8 cellular contexts compared by ENCODE assay signal in the genomic region with DNA sequence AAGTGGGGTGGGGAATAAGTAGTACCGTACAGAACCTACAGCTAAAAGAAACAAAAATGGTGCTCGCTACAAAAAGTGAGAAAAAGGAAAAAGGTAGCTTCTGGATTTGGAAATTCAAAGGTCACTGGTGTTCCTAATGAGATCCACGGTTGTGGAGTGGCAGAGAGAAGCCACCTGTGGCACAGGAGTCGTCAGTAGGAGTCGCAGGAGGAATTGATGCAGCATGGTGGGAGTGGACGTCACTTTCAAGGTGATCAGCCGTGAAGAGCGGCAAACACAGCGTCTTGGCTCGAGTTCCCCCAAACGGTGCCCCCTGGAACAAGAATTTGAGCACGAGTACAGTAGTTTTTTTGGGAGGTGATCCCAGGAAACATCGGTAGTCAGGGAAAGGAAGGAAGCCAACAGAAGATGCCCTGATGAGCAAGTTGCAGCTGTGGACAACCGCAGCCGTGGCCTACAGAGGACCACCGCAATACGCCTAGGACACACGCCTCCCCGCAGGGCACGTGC. TPM values are rescaled to one million over a fixed set of nuclear protein-coding genes. Genes with fewer than 3 reads are reported as not detected.
DNase-seq lines count a peak whose midpoint lies in the region; ATAC-seq and TF ChIP-seq lines count a peak whose summit lies in the region.

No MANE protein-coding gene starts in this region.

- H3K36me3 ChIP-seq in WERI-Rb-1 (peaks cover 22% of the 10 kb centered on the region), esophagus (ENCODE audit: control insufficient read depth in 2 of 2, insufficient read depth in 2 of 2, low read length in 1 of 2) (no peaks in the 10 kb centered on the region)

- ATAC-seq in GM21529 (IDR thresholded peaks at IDR 0.05; ENCODE audit: unreplicated experiment) (no peak), HG03135 (IDR thresholded peaks at IDR 0.05; ENCODE audit: unreplicated experiment) (no peak)

- H3K27ac ChIP-seq in WERI-Rb-1 (no peak overlapping the region; the same call in 1 of the 2 replicates), esophagus (ENCODE audit: low read depth in 2 of 2, low read length in 1 of 2) (peak overlapping the region in 1 of 2 donors; percentile 90)

- H3K4me1 ChIP-seq in esophagus (ENCODE audit: control insufficient read depth in 2 of 2, insufficient read depth in 2 of 2, low read length in 1 of 2): peaks cover 2 to 8% of the 10 kb centered on the region in 2 donors

- H3K9me3 ChIP-seq in WERI-Rb-1 (ENCODE audit: severe bottlenecking): no peaks in the 10 kb centered on the region
- no peaks in the 10 kb centered on the region for H3K9me3 ChIP-seq in esophagus (ENCODE audit: control insufficient read depth in 2 of 2, insufficient read depth in 1 of 2, low read depth in 1 of 2, low read length in 1 of 2)

- peak overlapping the region; percentile 65 for H3K4me3 ChIP-seq in WERI-Rb-1 (ENCODE audit: low read depth, low read length)
- peak overlapping the region; percentile 80 to 84 for H3K4me3 ChIP-seq in esophagus (ENCODE audit: low read depth in 1 of 2, low read length in 2 of 2)
- H3K4me3 ChIP-seq in retinal pigment epithelial cell (ENCODE audit: low read length): peak overlapping the region; percentile 80

- no peaks in the 10 kb centered on the region for H3K27me3 ChIP-seq in WERI-Rb-1 (ENCODE audit: insufficient read depth, low read depth, severe bottlenecking)
- no peaks in the 10 kb centered on the region for H3K27me3 ChIP-seq in esophagus (ENCODE audit: control insufficient read depth in 1 of 2, insufficient read depth in 2 of 2, low read length in 2 of 2)

- peak; percentile 54; the same call in 1 of the 2 replicates for TF ChIP-seq CTCF in WERI-Rb-1 (IDR thresholded peaks at IDR 0.05; ENCODE audit: low read depth, low read length)
- TF ChIP-seq CTCF in retinal pigment epithelial cell (conservative IDR thresholded peaks at IDR 0.05; ENCODE audit: low read depth, low read length): no peak

- WGBS in esophagus, 2 donors: 13 to 14% methylated on average over 20 of the region's 20 CpGs

- DNase-seq in activated gamma-delta T cell treated with Interleukin-2 at 50 U/mL for 16 hours: peak; percentile 8
- no peak for DNase-seq in activated gamma-delta T cell (lab: John Stamatoyannopoulos, UW)
- peak; percentile 34 for DNase-seq in WERI-Rb-1
- DNase-seq in retinal pigment epithelial cell (ENCODE audit: low read depth): no peak
- DNase-seq in SIG-M5 treated with dmso at 0.1 percent for 504 hours (lab: John Stamatoyannopoulos, UW; ENCODE audit: unreplicated experiment): no peak

RNA-seq across cellular contexts. Expression of gene TTL, which starts 1.4 kb away (rescaled TPM):
- polyA plus RNA-seq in esophagus: 1 to 10 TPM; 7.1 to 7.2 TPM

RNA-seq across cellular contexts. Expression of gene RGPD8, which starts 47.1 kb away (rescaled TPM):
- 1 to 10 TPM in 1 of 2 donors, under 1 TPM in 1; 0.34 to 1.0 TPM for polyA plus RNA-seq in esophagus

Comparison
In these comparisons a context has a peak if more than half of its experiments do, and no peak if none do; other contexts are left out.
1. DNase-seq: peak in activated gamma-delta T cell treated with Interleukin-2 at 50 U/mL for 16 hours (single experiment) and WERI-Rb-1 (single experiment); none in activated gamma-delta T cell (single experiment), retinal pigment epithelial cell (single experiment) and SIG-M5 treated with dmso at 0.1 percent for 504 hours (single experiment).
2. Peak in every context shown above with its lines, with median percentiles within 50 percentile points of each other: H3K4me3 ChIP-seq.